ENCODE assay signal across 8 cellular contexts in genomic region chr9:89311346-89312153, GRCh38. TPM values are rescaled to one million over a fixed set of nuclear protein-coding genes. Genes with fewer than 3 reads are reported as not detected.
DNase-seq lines count a peak whose midpoint lies in the region; ATAC-seq and TF ChIP-seq lines count a peak whose summit lies in the region.

No MANE protein-coding gene starts in this region.

- no peaks in the 10 kb centered on the region for H3K9me3 ChIP-seq in HUES48 (ENCODE audit: control insufficient read depth, insufficient read depth, low read length)
- H3K9me3 ChIP-seq in iPS-18a (ENCODE audit: control insufficient read depth, low read depth, low read length) = no peaks in the 10 kb centered on the region
- no peaks in the 10 kb centered on the region for H3K9me3 ChIP-seq in smooth muscle cell (replicated peaks; ENCODE audit: low read depth)

- peaks cover 53% of the 10 kb centered on the region for H3K79me2 ChIP-seq in smooth muscle cell (ENCODE audit: low read depth)

- TF ChIP-seq CTCF in smooth muscle cell (IDR thresholded peaks at IDR 0.05; ENCODE audit: borderline replicate concordance, insufficient read depth, poor library complexity, severe bottlenecking) = no peak

- H3K36me3 Mint-ChIP-seq in activated naive CD8-positive, alpha-beta T cell treated with anti-CD3 and anti-CD28 coated beads, Interleukin-2, amount 50 U/mL, for 24 hours (ENCODE audit: low read depth) = peaks cover 65% of the 10 kb centered on the region

- peaks cover 2% of the 10 kb centered on the region for H3F3A ChIP-seq in smooth muscle cell (ENCODE audit: low read depth)

- ATAC-seq in activated naive CD8-positive, alpha-beta T cell treated with anti-CD3 and anti-CD28 coated beads, Interleukin-2, amount 50 U/mL, for 24 hours = peak; percentile 2
- no peak for ATAC-seq in GM18868 (IDR thresholded peaks at IDR 0.05; ENCODE audit: unreplicated experiment)

- peak overlapping the region; percentile 92 for H3K4me2 ChIP-seq in smooth muscle cell

- peaks cover 4% of the 10 kb centered on the region for H4K20me1 ChIP-seq in smooth muscle cell (ENCODE audit: low read depth)

- H3K27me3 Mint-ChIP-seq in activated naive CD8-positive, alpha-beta T cell treated with anti-CD3 and anti-CD28 coated beads, Interleukin-2, amount 50 U/mL, for 24 hours = peaks cover 6% of the 10 kb centered on the region

- peak overlapping the region; percentile 44 for H2AFZ ChIP-seq in smooth muscle cell (ENCODE audit: low read depth)

- peak overlapping the region; percentile 100 for H3K27ac Mint-ChIP-seq in activated naive CD8-positive, alpha-beta T cell treated with anti-CD3 and anti-CD28 coated beads, Interleukin-2, amount 50 U/mL, for 24 hours

- peaks cover 70% of the 10 kb centered on the region for H3K4me1 Mint-ChIP-seq in activated naive CD8-positive, alpha-beta T cell treated with anti-CD3 and anti-CD28 coated beads, Interleukin-2, amount 50 U/mL, for 24 hours

- H3K27ac ChIP-seq in HUES48 (ENCODE audit: low read depth, low read length) (peak overlapping the region; percentile 98), iPS-18a (ENCODE audit: low read length) (peak overlapping the region; percentile 81), smooth muscle cell (ENCODE audit: low read depth) (peak overlapping the region; percentile 44)

- peak overlapping the region; percentile 98 for H3K9ac ChIP-seq in HUES48 (ENCODE audit: low read depth, low read length)
- H3K9ac ChIP-seq in iPS-18a (ENCODE audit: low read length) = peak overlapping the region; percentile 96
- peak overlapping the region; percentile 81 for H3K9ac ChIP-seq in smooth muscle cell (ENCODE audit: low read depth)

- DNase-seq in DMS 273 (lab: John Stamatoyannopoulos, UW; ENCODE audit: unreplicated experiment) = peak; percentile 54
- no peak for DNase-seq in DMS 273 treated with DMSO at 0.1 percent for 48 hours (lab: John Stamatoyannopoulos, UW)
- no peak for DNase-seq in activated naive CD8-positive, alpha-beta T cell treated with anti-CD3 and anti-CD28 coated beads, Interleukin-2, amount 50 U/mL, for 24 hours
- no peak for DNase-seq in smooth muscle cell (lab: John Stamatoyannopoulos, UW; ENCODE audit: unreplicated experiment)
- DNase-seq in NCI-H446 (lab: John Stamatoyannopoulos, UW) = no peak

- H3K36me3 ChIP-seq in HUES48 (ENCODE audit: control insufficient read depth, insufficient read depth, low read length) = peaks cover 32% of the 10 kb centered on the region
- peaks cover 23% of the 10 kb centered on the region for H3K36me3 ChIP-seq in iPS-18a (ENCODE audit: control insufficient read depth, low read depth, low read length)
- H3K36me3 ChIP-seq in smooth muscle cell (ENCODE audit: low read depth) = no peaks in the 10 kb centered on the region

- H3K4me3 ChIP-seq in HUES48 (ENCODE audit: low read depth, low read length) = peak overlapping the region; percentile 99
- H3K4me3 ChIP-seq in iPS-18a (ENCODE audit: low read length) = peak overlapping the region; percentile 100
- H3K4me3 ChIP-seq in smooth muscle cell = peak overlapping the region; percentile 85

- H3K27me3 ChIP-seq in HUES48 (ENCODE audit: control insufficient read depth, insufficient read depth, low read length) (no peaks in the 10 kb centered on the region), iPS-18a (ENCODE audit: control insufficient read depth, insufficient read depth, low read length) (no peaks in the 10 kb centered on the region), smooth muscle cell (ENCODE audit: low read depth) (no peaks in the 10 kb centered on the region)

- WGBS in smooth muscle cell (ENCODE audit: low lambda C conversion rate) = 1% methylated on average over 31 of the region's 51 CpGs

- H3K9me3 Mint-ChIP-seq in activated naive CD8-positive, alpha-beta T cell treated with anti-CD3 and anti-CD28 coated beads, Interleukin-2, amount 50 U/mL, for 24 hours = no peaks in the 10 kb centered on the region

- H3K4me1 ChIP-seq in HUES48 (ENCODE audit: control insufficient read depth, insufficient read depth, low read length) (peaks cover 20% of the 10 kb centered on the region), iPS-18a (ENCODE audit: control insufficient read depth, low read depth, low read length) (peaks cover 29% of the 10 kb centered on the region), smooth muscle cell (ENCODE audit: low read depth) (peaks cover 24% of the 10 kb centered on the region)

- H3K4me3 Mint-ChIP-seq in activated naive CD8-positive, alpha-beta T cell treated with anti-CD3 and anti-CD28 coated beads, Interleukin-2, amount 50 U/mL, for 24 hours = peak overlapping the region; percentile 90

RNA-seq across cellular contexts. Expression of gene CKS2, which starts 0.6 kb away (rescaled TPM):
- total RNA-seq in smooth muscle cell = 77.6 and 91.9 TPM in 2 replicates
- polyA plus RNA-seq in smooth muscle cell = 136 and 148 TPM in 2 replicates

RNA-seq across cellular contexts. Expression of gene SECISBP2, which starts 6.8 kb away (rescaled TPM):
- total RNA-seq in smooth muscle cell = 25.1 and 27.2 TPM in 2 replicates
- 12.2 and 19.6 TPM in 2 replicates for polyA plus RNA-seq in smooth muscle cell

Comparison
In these comparisons a context has a peak if more than half of its experiments do, and no peak if none do; other contexts are left out.
1. H3K27ac ChIP-seq: peak in every context shown above with its lines; median percentile 98 in HUES48; 81 in iPS-18a; 44 in smooth muscle cell.